ENCODE assay signal across 10 cellular contexts in the genomic region with DNA sequence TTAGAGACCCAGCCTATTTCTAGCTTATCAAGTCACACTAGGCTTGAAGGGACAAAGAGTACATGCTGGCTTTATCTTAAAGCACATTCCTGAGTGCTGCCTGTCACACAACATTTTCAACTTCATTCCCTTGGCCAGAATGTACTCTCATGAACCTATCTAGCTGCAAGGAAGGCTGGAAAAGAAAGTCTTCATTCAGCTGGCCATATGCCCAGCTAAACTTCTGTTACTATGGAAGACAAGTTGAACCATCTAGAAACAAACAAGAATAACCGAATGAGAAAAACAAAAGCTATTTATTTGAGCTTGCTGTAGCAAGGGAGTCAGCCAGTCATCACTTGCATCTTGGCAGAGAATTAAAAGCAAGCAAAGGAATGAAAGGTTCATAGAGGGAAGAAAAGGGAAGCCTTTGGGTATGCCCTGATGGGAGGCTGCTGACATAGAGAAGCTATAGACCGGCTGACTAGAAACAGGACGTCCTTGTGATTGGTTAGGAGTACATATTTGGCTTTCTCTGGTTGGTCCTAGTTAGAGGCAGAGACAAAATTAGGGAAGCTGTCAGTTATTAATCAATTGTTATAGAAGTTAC.
DNase-seq lines count a peak whose midpoint lies in the region; TF ChIP-seq lines count a peak whose summit lies in the region.
"Had no signal": no experiment of that assay in that cellular context is flagged by ENCODE, and none has a peak within 500 bp of the region (broad histone marks: within the 10 kb centered on the region; RNA-seq: fewer than 3 reads in every experiment).

No MANE protein-coding gene starts in this region.

- H3K4me3 ChIP-seq in Loucy (ENCODE audit: low read length, poor library complexity, severe bottlenecking) = peak overlapping the region; percentile 12
- H3K4me3 ChIP-seq in choroid plexus epithelial cell (ENCODE audit: low read depth, low read length) = no peak overlapping the region

- H3K9me3 ChIP-seq in Loucy (ENCODE audit: insufficient read depth, low read depth, low read length) = no peaks in the 10 kb centered on the region
- H3K9me3 ChIP-seq: BE2C had no signal

- peaks cover 47% of the 10 kb centered on the region for H3K4me1 ChIP-seq in Loucy (ENCODE audit: insufficient read depth, low read length, poor library complexity, severe bottlenecking)
- H3K4me1 ChIP-seq: BE2C had no signal

- H3K9me2 ChIP-seq in Loucy (replicated peaks; ENCODE audit: low read depth, low read length) = no peaks in the 10 kb centered on the region

- H3K9ac ChIP-seq in Loucy (ENCODE audit: low read depth, low read length, poor library complexity, severe bottlenecking) = peak overlapping the region; percentile 44

- H2AFZ ChIP-seq in Loucy (ENCODE audit: low read length) = no peak overlapping the region

- peak overlapping the region; percentile 62 for H3K4me2 ChIP-seq in Loucy (ENCODE audit: low read depth, low read length, poor library complexity, severe bottlenecking)

- peaks cover 52% of the 10 kb centered on the region for H3K79me2 ChIP-seq in Loucy (ENCODE audit: insufficient read depth, low read length)

- TF ChIP-seq CTCF in Loucy (conservative IDR thresholded peaks at IDR 0.05; ENCODE audit: low read length) (no peak), choroid plexus epithelial cell (conservative IDR thresholded peaks at IDR 0.05; ENCODE audit: low read depth, low read length) (no peak)

- DNase-seq in GM04503 (ENCODE audit: low read depth) (peak; percentile 45), choroid plexus epithelial cell (ENCODE audit: low read depth) (peak; percentile 80), medulla oblongata (ENCODE audit: extremely low spot score) (peak; percentile 33), COR-L47 (lab: John Stamatoyannopoulos, UW) (no peak), NCI-H1105 (lab: John Stamatoyannopoulos, UW) (no peak), SHP77 (lab: John Stamatoyannopoulos, UW) (no peak), NCI-H146 treated with DMSO at 0.1 percent for 48 hours (lab: John Stamatoyannopoulos, UW; ENCODE audit: unreplicated experiment) (no peak)
- DNase-seq: BE2C; effector CD8-positive, alpha-beta T cell had no signal

- no peaks in the 10 kb centered on the region for H4K20me1 ChIP-seq in Loucy (ENCODE audit: insufficient read depth, low read length, poor library complexity, severe bottlenecking)

- peaks cover 11% of the 10 kb centered on the region; the same call in 1 of the 2 replicates for H3K36me3 ChIP-seq in Loucy (ENCODE audit: insufficient read depth, low read length)
- H3K36me3 ChIP-seq: BE2C had no signal

- H3K27me3 ChIP-seq in Loucy (ENCODE audit: insufficient read depth, low read length, poor library complexity, severe bottlenecking) = no peaks in the 10 kb centered on the region
- H3K27me3 ChIP-seq: BE2C had no signal

- peaks cover 11% of the 10 kb centered on the region; the same call in 1 of the 2 replicates for H3F3A ChIP-seq in Loucy (ENCODE audit: low read depth)

Comparison
In these comparisons a context has a peak if more than half of its experiments do, and no peak if none do; other contexts are left out.
1. DNase-seq: peak in GM04503 (single experiment), choroid plexus epithelial cell (single experiment) and medulla oblongata (single experiment); none in COR-L47 (single experiment), NCI-H1105 (single experiment), SHP77 (0 of 2) and NCI-H146 treated with DMSO at 0.1 percent for 48 hours (single experiment).